ENCODE assay signal across 24 cellular contexts in genomic region chr11:24683578-24683977, GRCh38.
DNase-seq lines count a peak whose midpoint lies in the region; ATAC-seq and TF ChIP-seq lines count a peak whose summit lies in the region.
"Had no signal": no experiment of that assay in that cellular context is flagged by ENCODE, and none has a peak within 500 bp of the region (broad histone marks: within the 10 kb centered on the region; RNA-seq: fewer than 3 reads in every experiment).

No MANE protein-coding gene starts in this region.

- no peak for ATAC-seq in HG03196 (IDR thresholded peaks at IDR 0.05; ENCODE audit: unreplicated experiment)
- ATAC-seq: A549, GM12878, HepG2, Right ventricle myocardium inferior had no signal

- no peaks in the 10 kb centered on the region for H3K27me3 ChIP-seq in right atrium auricular region
- H3K27me3 ChIP-seq: BLaER1 treated with 17β-estradiol and CSF1 and Interleukin-3, amounts not matched to agents 10 nM and 100 nM; SJSA1 had no signal

- H3K9me3 ChIP-seq in right atrium auricular region: no peaks in the 10 kb centered on the region
- H3K9me3 ChIP-seq: A549; BLaER1 treated with 17β-estradiol and CSF1 and Interleukin-3, amounts not matched to agents 10 nM and 100 nM; HAP-1; SJSA1 had no signal

- TF ChIP-seq CTCF in choroid plexus epithelial cell (conservative IDR thresholded peaks at IDR 0.05; ENCODE audit: low read depth, low read length) (no peak), right atrium auricular region (IDR thresholded peaks at IDR 0.05) (no peak)

- no peaks in the 10 kb centered on the region for H3K36me3 ChIP-seq in right atrium auricular region
- H3K36me3 ChIP-seq: BLaER1 treated with 17β-estradiol and CSF1 and Interleukin-3, amounts not matched to agents 10 nM and 100 nM; HAP-1; SJSA1 had no signal

- H3K27ac ChIP-seq in right atrium auricular region: no peak overlapping the region
- H3K27ac ChIP-seq: A549; BLaER1 treated with 17β-estradiol and CSF1 and Interleukin-3, amounts not matched to agents 10 nM and 100 nM; GM23248; HL-60; SJSA1 had no signal

- H3K4me3 ChIP-seq in choroid plexus epithelial cell (ENCODE audit: low read depth, low read length) (no peak overlapping the region), right atrium auricular region (no peak overlapping the region)
- H3K4me3 ChIP-seq: A549; BLaER1 treated with 17β-estradiol and CSF1 and Interleukin-3, amounts not matched to agents 10 nM and 100 nM; GM12878; GM23248; HAP-1; SJSA1 had no signal

- H3K4me1 ChIP-seq in right atrium auricular region: no peaks in the 10 kb centered on the region
- H3K4me1 ChIP-seq: A549, SJSA1 had no signal

- DNase-seq in DMS53 treated with DMSO at 0.1 percent for 48 hours (lab: John Stamatoyannopoulos, UW; ENCODE audit: unreplicated experiment) (peak; percentile 9), NCI-H226 (peak; percentile 31), choroid plexus epithelial cell (ENCODE audit: low read depth) (peak; percentile 18), renal cortical epithelial cell (ENCODE audit: low read depth) (peak; percentile 19), right atrium auricular region (ENCODE audit: low spot score) (no peak), NCI-H1092 treated with DMSO at 0.1 percent for 48 hours (lab: John Stamatoyannopoulos, UW) (no peak)
- DNase-seq: AML-193; CD4-positive, alpha-beta T cell; GDM1; GM23248; HFFc6; Karpas-422; NCI-H1105; NCI-H2029 treated with DMSO at 0.1 percent for 48 hours; NCI-H526 treated with DMSO at 0.1 percent for 48 hours had no signal

Comparison
In these comparisons a context has a peak if more than half of its experiments do, and no peak if none do; other contexts are left out.
1. DNase-seq: peak in DMS53 treated with DMSO at 0.1 percent for 48 hours (single experiment), NCI-H226 (single experiment), choroid plexus epithelial cell (single experiment) and renal cortical epithelial cell (single experiment); none in right atrium auricular region (single experiment) and NCI-H1092 treated with DMSO at 0.1 percent for 48 hours (single experiment).